ENCODE assay signal across 12 cellular contexts in genomic region chr6:109783245-109783990, GRCh38.
A peak's percentile ranks its signal among the peaks of the same experiment; 100 is the strongest.
DNase-seq lines count a peak whose midpoint lies in the region; ATAC-seq and TF ChIP-seq lines count a peak whose summit lies in the region.
"Had no signal": no experiment of that assay in that cellular context is flagged by ENCODE, and none has a peak within 500 bp of the region (broad histone marks: within the 10 kb centered on the region; RNA-seq: fewer than 3 reads in every experiment).

No MANE protein-coding gene starts in this region.

- no peak overlapping the region for H3K27ac Mint-ChIP-seq in effector memory CD8-positive, alpha-beta T cell

- H3K4me3 Mint-ChIP-seq in effector memory CD8-positive, alpha-beta T cell: no peak overlapping the region

- H3K18ac ChIP-seq in neuronal stem cell (ENCODE audit: low read length): no peak overlapping the region

- no peak overlapping the region for H4K91ac ChIP-seq in neuronal stem cell (ENCODE audit: low read depth, low read length, poor library complexity)

- TF ChIP-seq CTCF in AG04450 (IDR thresholded peaks at IDR 0.05; ENCODE audit: low read depth, low read length) (peak; percentile 23; the same call in 1 of the 2 replicates), GM12875 (IDR thresholded peaks at IDR 0.05; ENCODE audit: borderline replicate concordance, insufficient read depth, low read depth, low read length) (peak; percentile 16; the same call in 1 of the 2 replicates), gastrocnemius medialis (IDR thresholded peaks at IDR 0.05 in 4 of 5, conservative IDR thresholded peaks at IDR 0.05 in 1 of 5) (peak in 2 of 5 experiments; percentile 5 to 35)

- H3K4me3 ChIP-seq in AG04450 (ENCODE audit: low read depth, low read length) (no peak overlapping the region), GM12875 (ENCODE audit: low read depth, low read length) (no peak overlapping the region), neuronal stem cell (ENCODE audit: low read length in 2 of 2) (no peak overlapping the region), gastrocnemius medialis (no peak overlapping the region)
- H3K4me3 ChIP-seq: tibial artery had no signal

- no peak overlapping the region for H2BK12ac ChIP-seq in neuronal stem cell (ENCODE audit: low read length)

- DNase-seq in AG04450 (ENCODE audit: low read depth, low spot score) (no peak), SK-N-DZ (ENCODE audit: low spot score) (peak; percentile 17), iPS DF 19.7 (ENCODE audit: low read depth, low spot score) (peak; percentile 15), activated T-cell treated with anti-CD3 and anti-CD28 coated beads for 4 hours (no peak), neuronal stem cell (ENCODE audit: low spot score) (no peak), gastrocnemius medialis (no peak)
- no peak for DNase-seq in effector memory CD8-positive, alpha-beta T cell
- DNase-seq: foreskin melanocyte; stimulated activated CD4-positive, alpha-beta T cell treated with anti-CD3 and anti-CD28 coated beads, Interleukin-1b, Interleukin-23, amount 100 ng/mL, for 48 hours; tibial artery had no signal

- no peaks in the 10 kb centered on the region for H3K27me3 Mint-ChIP-seq in effector memory CD8-positive, alpha-beta T cell

- no peak overlapping the region for H3K23ac ChIP-seq in neuronal stem cell (ENCODE audit: low read depth, low read length, poor library complexity)

- no peaks in the 10 kb centered on the region for H3K79me1 ChIP-seq in neuronal stem cell (ENCODE audit: low read depth, low read length)

- WGBS in neuronal stem cell (ENCODE audit: extremely low coverage in 2 of 2, insufficient read length in 2 of 2, insufficient replicate concordance in 1 of 2), 2 donors: no CpG with 5 or more reads among the region's 5 CpGs

- no peak for ATAC-seq in effector memory CD8-positive, alpha-beta T cell (replicated peaks)
- no peak for ATAC-seq in gastrocnemius medialis
- ATAC-seq: activated CD4-positive, CD25-positive, alpha-beta regulatory T cell treated with anti-CD3 and anti-CD28 coated beads, Interleukin-2, amount 50 U/mL, for 24 hours had no signal

- intact Hi-C loops in gastrocnemius medialis (cut with DNase I; ENCODE audit: low total_unique reads): loop anchor here (5.0 kb wide), 1 partner anchor 76 kb away; no protein-coding TSS in a partner anchor

- H3K36me3 Mint-ChIP-seq in effector memory CD8-positive, alpha-beta T cell (ENCODE audit: insufficient read depth): no peaks in the 10 kb centered on the region

- no peak overlapping the region for H2BK120ac ChIP-seq in neuronal stem cell (ENCODE audit: low read depth, low read length)

- no peaks in the 10 kb centered on the region for H3K9me3 ChIP-seq in AG04450 (ENCODE audit: control insufficient read depth, insufficient read depth, low read length)
- peaks cover 0 to 13% of the 10 kb centered on the region in 2 donors for H3K9me3 ChIP-seq in neuronal stem cell (replicated peaks in 1 of 2; ENCODE audit: control insufficient read depth in 2 of 2, insufficient read depth in 1 of 2, low read depth in 1 of 2, low read length in 2 of 2)
- H3K9me3 ChIP-seq in gastrocnemius medialis: no peaks in the 10 kb centered on the region
- H3K9me3 ChIP-seq: tibial artery had no signal

- no peak overlapping the region for H3K9ac ChIP-seq in neuronal stem cell (ENCODE audit: low read depth, low read length, poor library complexity)

- no peak for TF ChIP-seq POLR2A in gastrocnemius medialis (IDR thresholded peaks at IDR 0.05)

- CTCF ChIA-PET in AG04450 (lab: Charles Lee): interaction anchor here (0.6 to 1.5 kb wide), 2 partner anchors 80 to 257 kb away, joined by 3 to 5 read pairs; no protein-coding TSS in a partner anchor

- no peak overlapping the region for H2BK15ac ChIP-seq in neuronal stem cell (ENCODE audit: low read length)

- H2BK5ac ChIP-seq in neuronal stem cell (ENCODE audit: low read length): no peak overlapping the region

- no peak overlapping the region for H3K4ac ChIP-seq in neuronal stem cell (ENCODE audit: low read length)

- H3K14ac ChIP-seq in neuronal stem cell (ENCODE audit: low read length): no peak overlapping the region

- H3K4me2 ChIP-seq in neuronal stem cell (ENCODE audit: insufficient read depth, low read length, poor library complexity, severe bottlenecking): no peak overlapping the region

- no peaks in the 10 kb centered on the region for H3K4me1 ChIP-seq in neuronal stem cell (ENCODE audit: control insufficient read depth in 2 of 2, insufficient read depth in 1 of 2, low read depth in 1 of 2, low read length in 2 of 2)
- no peaks in the 10 kb centered on the region for H3K4me1 ChIP-seq in gastrocnemius medialis

- H2AFZ ChIP-seq in neuronal stem cell (ENCODE audit: low read length): no peak overlapping the region

- no peak overlapping the region for H2AK5ac ChIP-seq in neuronal stem cell (ENCODE audit: low read depth, low read length)

- in situ Hi-C loops in gastrocnemius medialis (cut with MboI; ENCODE audit: low sequenced_read_pairs in 4 of 4): no loop called here

- peaks cover 0 to 12% of the 10 kb centered on the region in 2 donors for H3K36me3 ChIP-seq in neuronal stem cell (replicated peaks in 1 of 2; ENCODE audit: control insufficient read depth in 2 of 2, insufficient read depth in 2 of 2, low read length in 2 of 2)
- peaks cover 0 to 17% of the 10 kb centered on the region in 2 donors for H3K36me3 ChIP-seq in gastrocnemius medialis

- no peaks in the 10 kb centered on the region for H3K9me3 Mint-ChIP-seq in effector memory CD8-positive, alpha-beta T cell

- POLR2A ChIA-PET in AG04450 (lab: Yijun Ruan, JAX): no interaction called here

- H3K27me3 ChIP-seq in AG04450 (ENCODE audit: control insufficient read depth, insufficient read depth, low read length) (no peaks in the 10 kb centered on the region), neuronal stem cell (ENCODE audit: control insufficient read depth in 3 of 3, insufficient read depth in 3 of 3, low read depth in 1 of 3, low read length in 3 of 3) (no peaks in the 10 kb centered on the region), gastrocnemius medialis (no peaks in the 10 kb centered on the region)
- H3K27me3 ChIP-seq: tibial artery had no signal

- H3K4me1 Mint-ChIP-seq in effector memory CD8-positive, alpha-beta T cell (ENCODE audit: low read depth in 2 of 2): peaks cover 0 to 1% of the 10 kb centered on the region in 2 donors

- H3K27ac ChIP-seq in AG04450 (ENCODE audit: low read depth, low read length) (no peak overlapping the region), neuronal stem cell (replicated peaks; ENCODE audit: low read length) (no peak overlapping the region), gastrocnemius medialis (no peak overlapping the region)
- H3K27ac ChIP-seq: tibial artery had no signal

- no peak overlapping the region for H4K8ac ChIP-seq in neuronal stem cell (ENCODE audit: low read depth, low read length)

Comparison
In these comparisons a context has a peak if more than half of its experiments do, and no peak if none do; other contexts are left out.
1. DNase-seq: peak in SK-N-DZ (single experiment) and iPS DF 19.7 (single experiment); none in AG04450 (single experiment), activated T-cell treated with anti-CD3 and anti-CD28 coated beads for 4 hours (single experiment), effector memory CD8-positive, alpha-beta T cell (0 of 3), neuronal stem cell (single experiment) and gastrocnemius medialis (0 of 2).